Comparison of ENCODE assay signal across 23 cellular contexts in the genomic region with DNA sequence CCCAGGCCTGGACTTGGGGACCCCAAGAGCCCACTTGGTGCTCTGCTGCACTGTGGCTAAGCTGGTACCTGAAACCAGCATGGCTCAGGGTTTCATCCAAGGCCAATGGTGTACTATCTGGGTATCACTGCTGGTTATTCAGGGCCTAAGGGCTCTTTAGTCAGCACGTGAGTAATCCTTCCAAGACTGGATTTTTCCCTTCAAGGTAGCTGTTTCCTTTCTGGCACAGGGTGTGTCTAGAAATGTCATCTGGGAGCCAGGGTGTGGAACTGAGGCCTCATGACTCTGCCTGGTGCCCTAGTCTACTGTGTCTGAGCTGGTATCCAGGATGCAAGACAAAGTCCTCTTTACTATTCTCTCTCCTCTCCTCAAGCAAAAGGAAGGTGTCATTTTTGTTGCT.
"Had no signal": no experiment of that assay in that cellular context is flagged by ENCODE, and none has a peak within 500 bp of the region (broad histone marks: within the 10 kb centered on the region; RNA-seq: fewer than 3 reads in every experiment).

No MANE protein-coding gene starts in this region.

- H3K36me3 ChIP-seq: gastroesophageal sphincter, heart left ventricle, ovary, spleen, thyroid gland had no signal

- H3K27ac ChIP-seq: body of pancreas, gastroesophageal sphincter, heart left ventricle, ovary, spleen, thyroid gland had no signal

- H3K9me3 ChIP-seq: body of pancreas, gastroesophageal sphincter, heart left ventricle, ovary, thyroid gland had no signal

- FAIRE-seq: colon, urothelium cell line had no signal

- H3K9me3 Mint-ChIP-seq: activated CD4-positive, alpha-beta T cell treated with anti-CD3 and anti-CD28 coated beads, Interleukin-2, amount 10 ng/mL, durations not matched to agents 24 days and 14 days; activated CD8-positive, alpha-beta T cell treated with anti-CD3 and anti-CD28 coated beads for 36 hours; activated naive CD4-positive, alpha-beta T cell treated with anti-CD3 and anti-CD28 coated beads for 36 hours; activated T-helper 2 cell treated with anti-CD3 and anti-CD28 coated beads, Interferon-gamma antibody, Interleukin-2, Interleukin-4, amounts not matched to agents 10 μg/mL and 5 μg/mL and 100 μg/mL, durations not matched to agents 14 hours and 24 hours and 36 hours; stimulated activated naive B cell treated with anti-CD40 and anti-IgM and Interleukin-4, amounts not matched to agents 10 μg/mL and 1 μg/mL and 100 μg/mL, for 72 hours had no signal

- H3K4me1 Mint-ChIP-seq: naive thymus-derived CD4-positive, alpha-beta T cell; stimulated activated naive B cell treated with anti-CD40 and anti-IgM and Interleukin-4, amounts not matched to agents 10 μg/mL and 1 μg/mL and 100 μg/mL, for 72 hours had no signal

- H3K4me3 Mint-ChIP-seq: activated CD4-positive, alpha-beta T cell treated with anti-CD3 and anti-CD28 coated beads, Interleukin-2, amount 10 ng/mL, durations not matched to agents 24 days and 14 days; activated CD8-positive, alpha-beta T cell treated with anti-CD3 and anti-CD28 coated beads for 36 hours; activated naive CD4-positive, alpha-beta T cell treated with anti-CD3 and anti-CD28 coated beads for 36 hours; naive thymus-derived CD4-positive, alpha-beta T cell; stimulated activated naive B cell treated with anti-CD40 and anti-IgM and Interleukin-4, amounts not matched to agents 10 μg/mL and 1 μg/mL and 100 μg/mL, for 72 hours had no signal

- ATAC-seq: activated CD8-positive, alpha-beta T cell treated with anti-CD3 and anti-CD28 coated beads for 36 hours; body of pancreas; esophagus mucosa; gastroesophageal sphincter; heart left ventricle; left ventricle myocardium superior; naive thymus-derived CD4-positive, alpha-beta T cell; sciatic nerve; stimulated activated naive B cell treated with anti-CD40 and anti-IgM and Interleukin-4, amounts not matched to agents 10 μg/mL and 1 μg/mL and 100 μg/mL, for 72 hours had no signal

- H3K4me1 ChIP-seq: body of pancreas, gastroesophageal sphincter, heart left ventricle, spleen, thyroid gland had no signal

- H3K36me3 Mint-ChIP-seq: stimulated activated naive B cell treated with anti-CD40 and anti-IgM and Interleukin-4, amounts not matched to agents 10 μg/mL and 1 μg/mL and 100 μg/mL, for 72 hours had no signal

- H3K27me3 ChIP-seq: body of pancreas, gastroesophageal sphincter, heart left ventricle, ovary, thyroid gland had no signal

- DNase-seq: activated CD4-positive, alpha-beta T cell treated with anti-CD3 and anti-CD28 coated beads, Interleukin-2, amount 10 ng/mL, durations not matched to agents 24 days and 14 days; activated CD8-positive, alpha-beta T cell treated with anti-CD3 and anti-CD28 coated beads for 36 hours; activated naive CD4-positive, alpha-beta T cell treated with anti-CD3 and anti-CD28 coated beads for 36 hours; activated T-cell treated with anti-CD3 and anti-CD28 coated beads, Interleukin-2, amount 50 U/mL, for 1 hour; body of pancreas; central memory CD4-positive, alpha-beta T cell; heart left ventricle; kidney glomerular epithelial cell; left ventricle myocardium superior; mesenchymal stem cell; naive thymus-derived CD4-positive, alpha-beta T cell; ovary; spleen; stimulated activated CD4-positive, alpha-beta T cell treated with anti-CD3 and anti-CD28 coated beads, Interleukin-4, amount 100 ng/mL, for 4 hours; stimulated activated naive B cell treated with anti-CD40 and anti-IgM and Interleukin-4, amounts not matched to agents 10 μg/mL and 1 μg/mL and 100 μg/mL, for 72 hours; T1000; thyroid gland had no signal

- H3K4me3 ChIP-seq: body of pancreas, gastroesophageal sphincter, heart left ventricle, ovary, spleen, thyroid gland had no signal

- H3K27ac Mint-ChIP-seq: activated CD4-positive, alpha-beta T cell treated with anti-CD3 and anti-CD28 coated beads, Interleukin-2, amount 10 ng/mL, durations not matched to agents 24 days and 14 days; activated CD8-positive, alpha-beta T cell treated with anti-CD3 and anti-CD28 coated beads for 36 hours; activated naive CD4-positive, alpha-beta T cell treated with anti-CD3 and anti-CD28 coated beads for 36 hours; activated T-helper 2 cell treated with anti-CD3 and anti-CD28 coated beads, Interferon-gamma antibody, Interleukin-2, Interleukin-4, amounts not matched to agents 10 μg/mL and 5 μg/mL and 100 μg/mL, durations not matched to agents 14 hours and 24 hours and 36 hours; naive thymus-derived CD4-positive, alpha-beta T cell; stimulated activated naive B cell treated with anti-CD40 and anti-IgM and Interleukin-4, amounts not matched to agents 10 μg/mL and 1 μg/mL and 100 μg/mL, for 72 hours had no signal
